ENCODE assay signal across 19 cellular contexts in genomic region chr18:8260847-8261246, GRCh38.
DNase-seq lines count a peak whose midpoint lies in the region; ATAC-seq, FAIRE-seq and TF ChIP-seq lines count a peak whose summit lies in the region.
"Had no signal": no experiment of that assay in that cellular context is flagged by ENCODE, and none has a peak within 500 bp of the region (broad histone marks: within the 10 kb centered on the region; RNA-seq: fewer than 3 reads in every experiment).

No MANE protein-coding gene starts in this region.

- intact Hi-C loops in GM12878 (cut with micrococcal nuclease; ENCODE audit: unreplicated experiment): no loop called here

- TF ChIP-seq RAD21 in GM12878 (IDR thresholded peaks at IDR 0.05; ENCODE audit: insufficient read depth, low read depth, low read length): no peak

- no peak overlapping the region for H3K27ac ChIP-seq in GM12878 (ENCODE audit: control insufficient read depth, insufficient read depth)
- H3K27ac ChIP-seq: body of pancreas, HL-60 had no signal

- CTCF ChIA-PET in GM12878 (lab: Yijun Ruan, JAX): interaction anchor here (0.6 to 1.0 kb wide), 3 partner anchors 12 to 554 kb away, joined by 3 to 6 read pairs (median 3); no protein-coding TSS in a partner anchor

- no TSS peak for BruUV-seq in GM12878 (replicated peaks; lab: Mats Ljungman, UMichigan)

- no peak overlapping the region for H3K9ac ChIP-seq in GM12878 (ENCODE audit: control insufficient read depth, insufficient read depth, low read length)

- H4K20me1 ChIP-seq in GM12878 (ENCODE audit: control insufficient read depth, insufficient read depth): no peaks in the 10 kb centered on the region

- peaks cover 0 to 2% of the 10 kb centered on the region in 2 experiments; a peak in 2 of 4 replicates for H3K27me3 ChIP-seq in GM12878 (replicated peaks in 1 of 2; ENCODE audit: control insufficient read depth in 2 of 2, insufficient read depth in 2 of 2, low read length in 1 of 2)
- H3K27me3 ChIP-seq: body of pancreas had no signal

- peak in 1 of 2 experiments; percentile 45; a peak in 1 of 4 replicates for TF ChIP-seq EP300 in GM12878 (IDR thresholded peaks at IDR 0.05; ENCODE audit: borderline replicate concordance in 1 of 2, control insufficient read depth in 1 of 2, low read depth in 2 of 2, low read length in 2 of 2)

- FAIRE-seq in GM12878 (lab: Jason Lieb, UNC): no peak
- FAIRE-seq: GM19239, K562 had no signal

- SMC1A ChIA-PET in GM12878 (lab: Charles Lee; ENCODE audit: uncharacterized antibody, unreplicated experiment): interaction anchor here (0.6 to 1.7 kb wide), 7 partner anchors 10 to 727 kb away, joined by 3 to 6 read pairs (median 3); no protein-coding TSS in a partner anchor

- 21% methylated on average over 6 of the region's 6 CpGs for WGBS in GM12878 (ENCODE audit: insufficient coverage, insufficient replicate concordance, low lambda C conversion rate, missing lambda C conversion rate)

- POLR2A ChIA-PET in GM12878 (lab: Charles Lee): no interaction called here

- H3K4me1 ChIP-seq in GM12878 (ENCODE audit: control insufficient read depth, insufficient read depth, low read length): peaks cover 6% of the 10 kb centered on the region; the same call in 1 of the 2 replicates

- no peaks in the 10 kb centered on the region for H3K9me3 ChIP-seq in GM12878 (replicated peaks; ENCODE audit: control insufficient read depth, insufficient read depth, low read length)
- H3K9me3 ChIP-seq: body of pancreas had no signal

- TF ChIP-seq POLR2A in GM12878 (IDR thresholded peaks at IDR 0.05; ENCODE audit: low read depth, low read length): no peak

- H2AFZ ChIP-seq in GM12878 (ENCODE audit: control insufficient read depth, low read depth, low read length): no peak overlapping the region

- ATAC-seq in GM19023 (IDR thresholded peaks at IDR 0.05; ENCODE audit: unreplicated experiment) (peak; percentile 71), HG03025 (IDR thresholded peaks at IDR 0.05; ENCODE audit: low FRiP score, unreplicated experiment) (peak; percentile 87), GM12878 (peak; percentile 78)
- ATAC-seq: body of pancreas; CD8-positive, alpha-beta T cell; K562; natural killer cell treated with Interleukin-12 subunit alpha and Interleukin-12 subunit beta and Interleukin-15 and Interleukin-18, amount 100 ng/mL, for 72 hours had no signal

- in situ Hi-C loops in GM12878 (cut with MboI): no loop called here

- no peaks in the 10 kb centered on the region for H3K79me2 ChIP-seq in GM12878 (ENCODE audit: control insufficient read depth, insufficient read depth, low read length)

- no peak for TF ChIP-seq CTCF in GM12878 (IDR thresholded peaks at IDR 0.05 in 2 of 3, conservative IDR thresholded peaks at IDR 0.05 in 1 of 3; ENCODE audit: control insufficient read depth in 2 of 3, extremely low read depth in 1 of 3, insufficient read depth in 1 of 3, low read depth in 3 of 3, low read length in 3 of 3)

- no peak overlapping the region for H3K4me2 ChIP-seq in GM12878 (ENCODE audit: control insufficient read depth, insufficient read depth)

- H3K36me3 ChIP-seq in GM12878 (ENCODE audit: control insufficient read depth in 2 of 2, insufficient read depth in 2 of 2, low read length in 1 of 2): no peaks in the 10 kb centered on the region

- DNase-seq in COLO829 (ENCODE audit: low spot score): peak; percentile 8
- DNase-seq in GM12878 (ENCODE audit: low read depth, low spot score): no peak
- no peak for DNase-seq in germinal center (ENCODE audit: low spot score)
- DNase-seq in SW480 (ENCODE audit: low spot score): no peak
- DNase-seq in cerebellar cortex (ENCODE audit: low spot score): no peak
- no peak for DNase-seq in SW 1271 (lab: John Stamatoyannopoulos, UW)
- DNase-seq: activated CD4-positive, alpha-beta T cell treated with anti-CD3 and anti-CD28 coated beads for 1 hour; activated naive CD4-positive, alpha-beta T cell; body of pancreas; CD8-positive, alpha-beta T cell; erythroblast; immature natural killer cell; NCI-H446 treated with DMSO at 0.1 percent for 48 hours had no signal

- RAD21 ChIA-PET in GM12878 (lab: Charles Lee; ENCODE audit: unreplicated experiment): interaction anchor here (1.1 to 2.2 kb wide), 2 partner anchors 13 to 67 kb away, joined by 3 to 6 read pairs; no protein-coding TSS in a partner anchor

- no peak overlapping the region for H3K4me3 ChIP-seq in GM12878
- H3K4me3 ChIP-seq: body of pancreas, K562 had no signal

TF ChIP-seq in GM12878, 131 proteins besides CTCF, POLR2A, EP300 and RAD21 (continues in another document):
- 0 out of 2 replicates have a peak, but pooled peaks have one; percentile 12 for TF ChIP-seq IKZF1 (conservative IDR thresholded peaks at IDR 0.05)
- no peak for TF ChIP-seq GATAD2B (conservative IDR thresholded peaks at IDR 0.05; ENCODE audit: low read depth)
- TF ChIP-seq, protein P1, sequence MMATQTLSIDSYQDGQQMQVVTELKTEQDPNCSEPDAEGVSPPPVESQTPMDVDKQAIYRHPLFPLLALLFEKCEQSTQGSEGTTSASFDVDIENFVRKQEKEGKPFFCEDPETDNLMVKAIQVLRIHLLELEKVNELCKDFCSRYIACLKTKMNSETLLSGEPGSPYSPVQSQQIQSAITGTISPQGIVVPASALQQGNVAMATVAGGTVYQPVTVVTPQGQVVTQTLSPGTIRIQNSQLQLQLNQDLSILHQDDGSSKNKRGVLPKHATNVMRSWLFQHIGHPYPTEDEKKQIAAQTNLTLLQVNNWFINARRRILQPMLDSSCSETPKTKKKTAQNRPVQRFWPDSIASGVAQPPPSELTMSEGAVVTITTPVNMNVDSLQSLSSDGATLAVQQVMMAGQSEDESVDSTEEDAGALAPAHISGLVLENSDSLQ (IDR thresholded peaks at IDR 0.05): peak; percentile 60; the same call in 1 of the 2 replicates
- TF ChIP-seq DPF2 (IDR thresholded peaks at IDR 0.05): 0 out of 2 replicates have a peak, but pooled peaks have one; percentile 23
- TF ChIP-seq MEF2A (IDR thresholded peaks at IDR 0.05; ENCODE audit: insufficient read depth, low read depth, low read length): no peak
- no peak for TF ChIP-seq NRF1 (conservative IDR thresholded peaks at IDR 0.05; ENCODE audit: low read depth, low read length)
- no peak for TF ChIP-seq PRDM15 (CRISPR knock-in tag; IDR thresholded peaks at IDR 0.05)
- no peak for TF ChIP-seq EGR1 (IDR thresholded peaks at IDR 0.05; ENCODE audit: borderline replicate concordance in 1 of 2, low read depth in 2 of 2, low read length in 2 of 2)
- TF ChIP-seq NR2F1 (conservative IDR thresholded peaks at IDR 0.05): no peak
- TF ChIP-seq SMAD1 (IDR thresholded peaks at IDR 0.05; ENCODE audit: low read depth, partially characterized antibody): no peak
- TF ChIP-seq E2F4 (IDR thresholded peaks at IDR 0.05; ENCODE audit: low read depth, low read length): no peak
- no peak for TF ChIP-seq MTA3 (IDR thresholded peaks at IDR 0.05; ENCODE audit: borderline replicate concordance, low read length)
- TF ChIP-seq CREB1 (IDR thresholded peaks at IDR 0.05; ENCODE audit: low read depth): no peak
- no peak for TF ChIP-seq FOS (IDR thresholded peaks at IDR 0.05; ENCODE audit: borderline replicate concordance, extremely low read depth, insufficient read length)
- TF ChIP-seq ZBED1 (IDR thresholded peaks at IDR 0.05; ENCODE audit: borderline replicate concordance): no peak
- TF ChIP-seq SPI1 (IDR thresholded peaks at IDR 0.05; ENCODE audit: borderline replicate concordance, insufficient read depth, low read depth, low read length): peak; percentile 77; the same call in 1 of the 2 replicates
- TF ChIP-seq TCF12 (IDR thresholded peaks at IDR 0.05; ENCODE audit: low read depth, low read length): 0 out of 2 replicates have a peak, but pooled peaks have one; percentile 27
- no peak for TF ChIP-seq CHD2 (IDR thresholded peaks at IDR 0.05; ENCODE audit: borderline replicate concordance, low read depth, low read length)
- TF ChIP-seq SRF (IDR thresholded peaks at IDR 0.05; ENCODE audit: low read depth in 2 of 2, low read length in 2 of 2): no peak
- 0 out of 4 replicates have a peak, but pooled peaks of 1 of the 2 experiments have one; percentile 8 for TF ChIP-seq BHLHE40 (IDR thresholded peaks at IDR 0.05; ENCODE audit: borderline replicate concordance in 1 of 2, low read depth in 2 of 2, low read length in 1 of 2)
- TF ChIP-seq SREBF1 (IDR thresholded peaks at IDR 0.05; ENCODE audit: low read length): no peak
